ENCODE assay signal across 8 cellular contexts in the genomic region with DNA sequence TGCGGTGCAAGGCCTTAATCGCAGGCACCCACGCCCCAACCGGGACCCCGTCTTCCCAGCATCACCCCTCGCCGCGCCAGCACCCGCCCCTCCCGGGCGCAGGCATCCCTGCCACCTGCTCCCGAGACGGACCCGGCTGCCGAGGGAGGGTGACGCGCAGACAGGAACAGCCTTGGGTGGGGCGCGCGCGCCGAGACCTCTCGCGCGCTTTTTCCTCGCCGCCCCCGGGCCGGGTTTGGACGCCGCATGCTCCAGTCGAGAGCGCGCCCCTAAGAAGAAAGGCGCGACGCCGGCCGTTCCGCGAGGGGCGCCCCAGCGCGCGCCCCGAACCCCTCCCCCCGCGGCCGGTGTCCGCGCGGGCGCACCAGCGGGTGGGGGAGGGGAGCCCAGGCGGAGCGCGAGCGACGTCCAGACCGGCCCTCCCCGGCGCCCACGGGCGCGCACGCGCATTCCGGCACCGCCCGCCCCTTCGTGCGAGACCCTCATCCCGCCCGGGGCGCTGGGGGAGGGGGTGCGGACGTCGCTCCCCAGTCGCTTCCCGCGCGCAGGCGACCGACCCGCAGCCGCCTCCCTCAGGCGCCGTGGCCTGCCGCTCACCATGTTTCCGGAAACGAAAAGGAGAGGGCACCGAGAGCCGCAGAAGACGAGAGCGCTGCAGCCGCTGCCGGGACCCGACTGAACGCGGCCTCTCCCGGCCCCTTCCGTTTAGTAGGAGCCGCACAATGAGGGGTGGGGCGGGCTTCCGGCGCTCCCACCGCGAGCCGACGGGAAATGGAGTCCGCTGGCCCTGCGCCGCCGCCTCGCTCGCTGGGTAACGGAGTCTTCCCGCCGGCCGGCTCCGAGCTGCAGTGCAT.
DNase-seq lines count a peak whose midpoint lies in the region; ATAC-seq lines count a peak whose summit lies in the region.

A gene (minus strand): TSS at position 681 of the 854 bp plus-strand sequence. CDS start 81 bp downstream, at position 600.

- peaks cover 34% of the 10 kb centered on the region for H3K36me3 ChIP-seq in ACC112 (ENCODE audit: insufficient read depth, low read length)

- peak; percentile 51 for ATAC-seq in GM18868 (IDR thresholded peaks at IDR 0.05; ENCODE audit: unreplicated experiment)
- peak; percentile 49 for ATAC-seq in HG03135 (IDR thresholded peaks at IDR 0.05; ENCODE audit: unreplicated experiment)

- peak within 1 kb of the TSS; percentile 99 for H3K4me3 ChIP-seq in ACC112 (ENCODE audit: low read depth, low read length)

- H3K27ac ChIP-seq in ACC112 (ENCODE audit: low read depth, low read length) (peak within 1 kb of the TSS; percentile 94), caudate nucleus (ENCODE audit: low read depth, low read length) (peak within 1 kb of the TSS; percentile 98)

- peak within 1 kb of the TSS; percentile 95 for H2AFZ ChIP-seq in ACC112 (ENCODE audit: low read length, unreplicated experiment)

- peaks cover 15% of the 10 kb centered on the region for H3K4me1 ChIP-seq in ACC112 (ENCODE audit: control insufficient read depth, insufficient read depth, low read length, unreplicated experiment)

- peaks cover 58% of the 10 kb centered on the region for H3K79me2 ChIP-seq in ACC112 (ENCODE audit: control insufficient read depth, insufficient read depth, low read length, unreplicated experiment)

- peak; percentile 98 for DNase-seq in NCI-H345 (lab: John Stamatoyannopoulos, UW)
- DNase-seq in activated CD4-positive, CD25-positive, alpha-beta regulatory T cell (lab: John Stamatoyannopoulos, UW), result peak; percentile 91 to 97 (median 94)
- peak; percentile 60 to 99 (median 97) for DNase-seq in caudate nucleus (lab: John Stamatoyannopoulos, UW)
- DNase-seq in iris pigment epithelial cell (ENCODE audit: low read depth), result peak; percentile 99
- peak; percentile 94 to 95 for DNase-seq in stimulated activated CD4-positive, alpha-beta T cell treated with anti-CD3 and anti-CD28 coated beads, Interleukin-12 subunit alpha, Interleukin-12 subunit beta, amount 100 ng/mL, for 24 hours (ENCODE audit: low read depth in 2 of 2)

- H3K27me3 ChIP-seq in ACC112 (ENCODE audit: insufficient read depth, low read length), result no peaks in the 10 kb centered on the region

Comparison
In these comparisons a context has a peak if more than half of its experiments do, and no peak if none do; other contexts are left out.
1. Peak in every context shown above with its lines: DNase-seq, ATAC-seq, H3K4me3 ChIP-seq and H3K27ac ChIP-seq.